8 cellular contexts compared by ENCODE assay signal in the genomic region with DNA sequence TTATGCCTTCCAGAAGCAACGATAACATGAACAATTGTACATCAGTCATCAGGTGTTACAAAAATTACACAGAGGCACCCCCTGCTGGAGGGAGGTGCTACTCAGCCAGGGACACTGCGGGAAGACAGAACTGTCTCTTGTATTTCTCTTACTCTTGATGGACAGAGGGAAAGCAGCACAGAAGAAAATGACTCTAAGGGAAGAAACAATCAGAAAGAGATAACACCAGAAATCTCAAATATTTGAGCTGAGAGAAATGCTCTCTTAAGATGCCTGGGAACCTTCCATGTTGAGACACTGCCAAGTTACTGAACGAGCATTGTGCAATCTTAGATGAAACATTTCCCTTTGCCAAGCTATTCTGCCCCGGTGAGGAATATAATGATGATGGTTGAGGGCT.
DNase-seq lines count a peak whose midpoint lies in the region; ATAC-seq and TF ChIP-seq lines count a peak whose summit lies in the region.

No MANE protein-coding gene starts in this region.

- H3K4me3 ChIP-seq in AG04450 (ENCODE audit: low read depth, low read length) (no peak overlapping the region), Panc1 (ENCODE audit: low read depth in 2 of 2, low read length in 2 of 2) (no peak overlapping the region), fibroblast of villous mesenchyme (ENCODE audit: low read depth, low read length) (no peak overlapping the region)

- no TSS peak for BruUV-seq in Panc1 (replicated peaks; lab: Mats Ljungman, UMichigan)

- CTCF ChIA-PET in AG04450 (lab: Charles Lee): no interaction called here
- CTCF ChIA-PET in Panc1 (lab: Charles Lee): no interaction called here
- CTCF ChIA-PET in activated CD4-positive, alpha-beta memory T cell treated with anti-CD3 and anti-CD28 coated beads, Interleukin-2, amount 10 ng/mL, durations not matched to agents 7 days and 5 days (lab: Charles Lee): no interaction called here

- peaks cover 0 to 1% (median 0%) of the 10 kb centered on the region in 3 donors for H3K27me3 Mint-ChIP-seq in CD14-positive monocyte (ENCODE audit: low read depth in 3 of 3)
- no peaks in the 10 kb centered on the region for H3K27me3 Mint-ChIP-seq in activated CD4-positive, alpha-beta memory T cell treated with anti-CD3 and anti-CD28 coated beads, Interleukin-2, amount 10 ng/mL, durations not matched to agents 7 days and 5 days
- no peaks in the 10 kb centered on the region for H3K27me3 Mint-ChIP-seq in activated T-cell treated with anti-CD3 and anti-CD28 coated beads, Interleukin-2, amount 50 U/mL, for 4 hours (ENCODE audit: low read depth)

- H3K4me3 Mint-ChIP-seq in CD14-positive monocyte: no peak overlapping the region
- no peak overlapping the region for H3K4me3 Mint-ChIP-seq in activated CD4-positive, alpha-beta memory T cell treated with anti-CD3 and anti-CD28 coated beads, Interleukin-2, amount 10 ng/mL, durations not matched to agents 7 days and 5 days
- no peak overlapping the region for H3K4me3 Mint-ChIP-seq in activated T-cell treated with anti-CD3 and anti-CD28 coated beads, Interleukin-2, amount 50 U/mL, for 4 hours

- H3K27ac Mint-ChIP-seq in CD14-positive monocyte: no peak overlapping the region
- H3K27ac Mint-ChIP-seq in activated CD4-positive, alpha-beta memory T cell treated with anti-CD3 and anti-CD28 coated beads, Interleukin-2, amount 10 ng/mL, durations not matched to agents 7 days and 5 days: no peak overlapping the region

- H3K27me3 ChIP-seq in AG04450 (ENCODE audit: control insufficient read depth, insufficient read depth, low read length): no peaks in the 10 kb centered on the region
- no peaks in the 10 kb centered on the region for H3K27me3 ChIP-seq in Panc1 (ENCODE audit: control insufficient read depth, insufficient read depth, low read length)

- in situ Hi-C loops in Panc1 (cut with HindIII; ENCODE audit: low pct_unique_long_range_greater_than_20kb, low sequenced_read_pairs): no loop called here

- H3K4me1 ChIP-seq in Panc1 (ENCODE audit: control insufficient read depth, insufficient read depth, low read length): no peaks in the 10 kb centered on the region

- DNase-seq in AG04450 (ENCODE audit: low read depth, low spot score): no peak
- DNase-seq in Panc1 (ENCODE audit: low read depth, low spot score): no peak
- DNase-seq in fibroblast of villous mesenchyme (ENCODE audit: low read depth): peak; percentile 4
- no peak for DNase-seq in CD14-positive monocyte (ENCODE audit: low spot score)
- DNase-seq in activated CD4-positive, alpha-beta memory T cell treated with anti-CD3 and anti-CD28 coated beads, Interleukin-2, amount 10 ng/mL, durations not matched to agents 7 days and 5 days: no peak
- DNase-seq in activated T-cell treated with anti-CD3 and anti-CD28 coated beads, Interleukin-2, amount 50 U/mL, for 4 hours: no peak

- H3K9me3 ChIP-seq in AG04450 (ENCODE audit: control insufficient read depth, insufficient read depth, low read length) (peaks cover 7% of the 10 kb centered on the region), Panc1 (ENCODE audit: control insufficient read depth, insufficient read depth, low read depth, low read length) (no peaks in the 10 kb centered on the region)

- TF ChIP-seq CTCF in AG04450 (IDR thresholded peaks at IDR 0.05; ENCODE audit: low read depth, low read length) (peak; percentile 39), GM12874 (IDR thresholded peaks at IDR 0.05; ENCODE audit: insufficient read depth, low read depth, low read length) (peak; percentile 59; the same call in 1 of the 2 replicates), Panc1 (IDR thresholded peaks at IDR 0.05) (peak; percentile 44), fibroblast of villous mesenchyme (IDR thresholded peaks at IDR 0.05; ENCODE audit: insufficient read depth, low read depth, low read length) (peak; percentile 22), CD14-positive monocyte (IDR thresholded peaks at IDR 0.05) (no peak)

- peaks cover 5 to 19% (median 9%) of the 10 kb centered on the region in 7 donors for H3K9me3 Mint-ChIP-seq in CD14-positive monocyte
- H3K9me3 Mint-ChIP-seq in activated CD4-positive, alpha-beta memory T cell treated with anti-CD3 and anti-CD28 coated beads, Interleukin-2, amount 10 ng/mL, durations not matched to agents 7 days and 5 days: peaks cover 12% of the 10 kb centered on the region
- peaks cover 9% of the 10 kb centered on the region for H3K9me3 Mint-ChIP-seq in activated T-cell treated with anti-CD3 and anti-CD28 coated beads, Interleukin-2, amount 50 U/mL, for 4 hours

- intact Hi-C loops in Panc1 (cut with micrococcal nuclease; ENCODE audit: unreplicated experiment): no loop called here
- intact Hi-C loops in CD14-positive monocyte (cut with micrococcal nuclease): no loop called here

- no peaks in the 10 kb centered on the region for H3K4me1 Mint-ChIP-seq in CD14-positive monocyte
- H3K4me1 Mint-ChIP-seq in activated CD4-positive, alpha-beta memory T cell treated with anti-CD3 and anti-CD28 coated beads, Interleukin-2, amount 10 ng/mL, durations not matched to agents 7 days and 5 days: no peaks in the 10 kb centered on the region
- H3K4me1 Mint-ChIP-seq in activated T-cell treated with anti-CD3 and anti-CD28 coated beads, Interleukin-2, amount 50 U/mL, for 4 hours (ENCODE audit: low read depth): no peaks in the 10 kb centered on the region

- H3K27ac ChIP-seq in AG04450 (ENCODE audit: low read depth, low read length) (no peak overlapping the region), Panc1 (ENCODE audit: low read length) (no peak overlapping the region)

- no peaks in the 10 kb centered on the region for H3K36me3 Mint-ChIP-seq in CD14-positive monocyte
- H3K36me3 Mint-ChIP-seq in activated CD4-positive, alpha-beta memory T cell treated with anti-CD3 and anti-CD28 coated beads, Interleukin-2, amount 10 ng/mL, durations not matched to agents 7 days and 5 days (ENCODE audit: low read depth): no peaks in the 10 kb centered on the region
- no peaks in the 10 kb centered on the region for H3K36me3 Mint-ChIP-seq in activated T-cell treated with anti-CD3 and anti-CD28 coated beads, Interleukin-2, amount 50 U/mL, for 4 hours (ENCODE audit: insufficient read depth)

- ATAC-seq in Panc1: no peak
- ATAC-seq in GM21717 (IDR thresholded peaks at IDR 0.05; ENCODE audit: unreplicated experiment): no peak
- no peak for ATAC-seq in activated T-cell treated with anti-CD3 and anti-CD28 coated beads, Interleukin-2, amount 50 U/mL, for 4 hours

- no peaks in the 10 kb centered on the region for H3K36me3 ChIP-seq in Panc1 (ENCODE audit: control insufficient read depth, insufficient read depth, low read length)

- POLR2A ChIA-PET in AG04450 (lab: Yijun Ruan, JAX): no interaction called here
- POLR2A ChIA-PET in Panc1 (lab: Charles Lee): no interaction called here
- POLR2A ChIA-PET in activated CD4-positive, alpha-beta memory T cell treated with anti-CD3 and anti-CD28 coated beads, Interleukin-2, amount 10 ng/mL, durations not matched to agents 7 days and 5 days (lab: Charles Lee): no interaction called here
